ENCODE assay signal across 12 cellular contexts in genomic region chr2:12071343-12071742, GRCh38.
DNase-seq lines count a peak whose midpoint lies in the region; ATAC-seq lines count a peak whose summit lies in the region.
"Had no signal": no experiment of that assay in that cellular context is flagged by ENCODE, and none has a peak within 500 bp of the region (broad histone marks: within the 10 kb centered on the region; RNA-seq: fewer than 3 reads in every experiment).

No MANE protein-coding gene starts in this region.

- peaks cover 18% of the 10 kb centered on the region for H3K4me1 Mint-ChIP-seq in activated naive CD4-positive, alpha-beta T cell treated with anti-CD3 and anti-CD28 coated beads, Interleukin-2, amount 50 U/mL, for 24 hours
- no peaks in the 10 kb centered on the region for H3K4me1 Mint-ChIP-seq in activated naive CD4-positive, alpha-beta T cell treated with anti-CD3 and anti-CD28 coated beads for 36 hours (ENCODE audit: low read depth)
- peaks cover 35 to 61% of the 10 kb centered on the region in 2 donors for H3K4me1 Mint-ChIP-seq in stimulated activated naive B cell treated with anti-CD40 and anti-IgM and Interleukin-4, amounts not matched to agents 10 μg/mL and 1 μg/mL and 100 μg/mL, for 72 hours

- H3K9me3 Mint-ChIP-seq in activated naive CD4-positive, alpha-beta T cell treated with anti-CD3 and anti-CD28 coated beads, Interleukin-2, amount 50 U/mL, for 24 hours, result no peaks in the 10 kb centered on the region
- no peaks in the 10 kb centered on the region for H3K9me3 Mint-ChIP-seq in activated naive CD4-positive, alpha-beta T cell treated with anti-CD3 and anti-CD28 coated beads for 36 hours
- peaks cover 0 to 2% of the 10 kb centered on the region in 2 donors for H3K9me3 Mint-ChIP-seq in stimulated activated naive B cell treated with anti-CD40 and anti-IgM and Interleukin-4, amounts not matched to agents 10 μg/mL and 1 μg/mL and 100 μg/mL, for 72 hours
- H3K9me3 Mint-ChIP-seq: activated T-cell treated with anti-CD3 and anti-CD28 coated beads, Interleukin-2, amount 50 U/mL, for 72 hours had no signal

- no peaks in the 10 kb centered on the region for H3K27me3 Mint-ChIP-seq in activated naive CD4-positive, alpha-beta T cell treated with anti-CD3 and anti-CD28 coated beads, Interleukin-2, amount 50 U/mL, for 24 hours
- H3K27me3 Mint-ChIP-seq in activated naive CD4-positive, alpha-beta T cell treated with anti-CD3 and anti-CD28 coated beads for 36 hours (ENCODE audit: low read depth), result no peaks in the 10 kb centered on the region
- no peaks in the 10 kb centered on the region for H3K27me3 Mint-ChIP-seq in stimulated activated naive B cell treated with anti-CD40 and anti-IgM and Interleukin-4, amounts not matched to agents 10 μg/mL and 1 μg/mL and 100 μg/mL, for 72 hours

- H3K27ac Mint-ChIP-seq in activated naive CD4-positive, alpha-beta T cell treated with anti-CD3 and anti-CD28 coated beads, Interleukin-2, amount 50 U/mL, for 24 hours, result peak overlapping the region; percentile 43
- H3K27ac Mint-ChIP-seq in activated naive CD4-positive, alpha-beta T cell treated with anti-CD3 and anti-CD28 coated beads for 36 hours, result no peak overlapping the region
- peak overlapping the region; percentile 21 for H3K27ac Mint-ChIP-seq in stimulated activated naive B cell treated with anti-CD40 and anti-IgM and Interleukin-4, amounts not matched to agents 10 μg/mL and 1 μg/mL and 100 μg/mL, for 72 hours
- H3K27ac Mint-ChIP-seq: activated T-cell treated with anti-CD3 and anti-CD28 coated beads, Interleukin-2, amount 50 U/mL, for 72 hours had no signal

- DNase-seq in activated naive CD4-positive, alpha-beta T cell treated with anti-CD3 and anti-CD28 coated beads for 36 hours, result no peak
- DNase-seq in stimulated activated naive B cell treated with anti-CD40 and anti-IgM and Interleukin-4, amounts not matched to agents 10 μg/mL and 1 μg/mL and 100 μg/mL, for 72 hours, result peak; percentile 9
- no peak for DNase-seq in activated CD8-positive, alpha-beta memory T cell treated with anti-CD3 and anti-CD28 coated beads, Interleukin-2, amount 50 U/mL, for 4 hours
- DNase-seq in stimulated activated CD8-positive, alpha-beta memory T cell treated with anti-CD3 and anti-CD28 coated beads, Interleukin-4, amount 100 ng/mL, for 48 hours, result no peak
- DNase-seq in cerebellum (ENCODE audit: low spot score), result no peak
- DNase-seq: activated T-cell treated with anti-CD3 and anti-CD28 coated beads, Interleukin-2, amount 50 U/mL, for 72 hours; Kasumi-1; NCI-H526; upper lobe of left lung had no signal

- H3K4me3 Mint-ChIP-seq in activated naive CD4-positive, alpha-beta T cell treated with anti-CD3 and anti-CD28 coated beads, Interleukin-2, amount 50 U/mL, for 24 hours, result no peak overlapping the region
- H3K4me3 Mint-ChIP-seq in activated naive CD4-positive, alpha-beta T cell treated with anti-CD3 and anti-CD28 coated beads for 36 hours, result no peak overlapping the region
- no peak overlapping the region for H3K4me3 Mint-ChIP-seq in stimulated activated naive B cell treated with anti-CD40 and anti-IgM and Interleukin-4, amounts not matched to agents 10 μg/mL and 1 μg/mL and 100 μg/mL, for 72 hours
- H3K4me3 Mint-ChIP-seq: activated T-cell treated with anti-CD3 and anti-CD28 coated beads, Interleukin-2, amount 50 U/mL, for 72 hours had no signal

- CTCF ChIA-PET in activated naive CD4-positive, alpha-beta T cell treated with anti-CD3 and anti-CD28 coated beads for 36 hours (lab: Charles Lee), result no interaction called here

- intact Hi-C loops in activated naive CD4-positive, alpha-beta T cell treated with anti-CD3 and anti-CD28 coated beads for 36 hours (cut with micrococcal nuclease), result no loop called here

- ATAC-seq in HG02623 (IDR thresholded peaks at IDR 0.05; ENCODE audit: unreplicated experiment) (peak; percentile 52), HG03521 (IDR thresholded peaks at IDR 0.05; ENCODE audit: unreplicated experiment) (peak; percentile 54)
- peak; percentile 83 to 84 for ATAC-seq in stimulated activated naive B cell treated with anti-CD40 and anti-IgM and Interleukin-4, amounts not matched to agents 10 μg/mL and 1 μg/mL and 100 μg/mL, for 72 hours (replicated peaks)

- H3K36me3 Mint-ChIP-seq in activated naive CD4-positive, alpha-beta T cell treated with anti-CD3 and anti-CD28 coated beads, Interleukin-2, amount 50 U/mL, for 24 hours, result no peaks in the 10 kb centered on the region
- H3K36me3 Mint-ChIP-seq in activated naive CD4-positive, alpha-beta T cell treated with anti-CD3 and anti-CD28 coated beads for 36 hours (ENCODE audit: low read depth), result no peaks in the 10 kb centered on the region
- H3K36me3 Mint-ChIP-seq in stimulated activated naive B cell treated with anti-CD40 and anti-IgM and Interleukin-4, amounts not matched to agents 10 μg/mL and 1 μg/mL and 100 μg/mL, for 72 hours, result no peaks in the 10 kb centered on the region
